In the genomic region with DNA sequence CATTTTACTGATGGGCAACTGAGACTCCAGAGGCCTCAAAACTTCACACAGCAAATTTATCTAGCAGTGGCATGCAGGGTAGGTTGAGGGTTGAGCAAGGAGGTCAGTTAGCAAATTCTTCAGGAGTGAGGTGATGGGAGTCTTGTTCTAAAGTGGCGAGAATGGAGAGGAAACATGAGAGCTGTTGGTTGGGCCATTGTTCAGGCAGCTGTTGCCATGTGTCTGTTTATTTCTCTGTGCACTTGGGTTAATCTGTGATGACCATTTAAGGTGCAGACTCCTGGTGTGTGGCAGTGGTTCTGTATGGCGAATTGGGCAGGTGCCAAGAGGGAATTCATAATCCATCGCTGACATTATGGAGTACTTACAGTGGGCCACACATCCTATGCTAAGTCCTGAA, we compare ENCODE assay signal across 9 cellular contexts. TPM values are rescaled to one million over a fixed set of nuclear protein-coding genes. Genes with fewer than 3 reads are reported as not detected.
DNase-seq lines count a peak whose midpoint lies in the region; TF ChIP-seq lines count a peak whose summit lies in the region.
"Had no signal": no experiment of that assay in that cellular context is flagged by ENCODE, and none has a peak within 500 bp of the region (broad histone marks: within the 10 kb centered on the region; RNA-seq: fewer than 3 reads in every experiment).

No MANE protein-coding gene starts in this region.

- H3K27me3 ChIP-seq in Peyer's patch = no peaks in the 10 kb centered on the region

- no peaks in the 10 kb centered on the region for H3K4me1 Mint-ChIP-seq in activated T-cell treated with anti-CD3 and anti-CD28 coated beads, Interleukin-2, amount 50 U/mL, for 24 hours (ENCODE audit: low read depth)

- H3K27ac Mint-ChIP-seq in activated T-cell treated with anti-CD3 and anti-CD28 coated beads, Interleukin-2, amount 50 U/mL, for 24 hours = no peak overlapping the region

- no peak overlapping the region for H3K4me3 Mint-ChIP-seq in activated T-cell treated with anti-CD3 and anti-CD28 coated beads, Interleukin-2, amount 50 U/mL, for 24 hours

- TF ChIP-seq POLR2A in Peyer's patch (IDR thresholded peaks at IDR 0.05) = no peak

- H3K4me3 ChIP-seq in Peyer's patch = no peak overlapping the region

- no peaks in the 10 kb centered on the region for H3K9me3 ChIP-seq in Peyer's patch

- in situ Hi-C loops in KBM-7 (cut with MboI; ENCODE audit: low pct_unique_long_range_greater_than_20kb, low sequenced_read_pairs) = no loop called here

- DNase-seq in HT1080 (ENCODE audit: low read depth) = peak; percentile 61
- peak; percentile 65 for DNase-seq in NCI-H82 (lab: John Stamatoyannopoulos, UW)
- DNase-seq in glomerular visceral epithelial cell (ENCODE audit: extremely low spot score) = peak; percentile 87
- peak; percentile 23 for DNase-seq in stromal cell of bone marrow (ENCODE audit: low read depth)
- no peak for DNase-seq in KBM-7
- no peak for DNase-seq in activated T-cell treated with anti-CD3 and anti-CD28 coated beads, Interleukin-2, amount 50 U/mL, for 24 hours
- DNase-seq in LoVo (ENCODE audit: low spot score) = no peak
- no peak for DNase-seq in Peyer's patch
- DNase-seq: activated T-cell treated with anti-CD3 and anti-CD28 coated beads, Interleukin-2, amount 50 U/mL, for 48 hours had no signal

- H3K4me1 ChIP-seq in Peyer's patch = no peaks in the 10 kb centered on the region

- H3K36me3 Mint-ChIP-seq in activated T-cell treated with anti-CD3 and anti-CD28 coated beads, Interleukin-2, amount 50 U/mL, for 24 hours (ENCODE audit: low read depth) = no peaks in the 10 kb centered on the region

- peaks cover 16% of the 10 kb centered on the region for H3K27me3 Mint-ChIP-seq in activated T-cell treated with anti-CD3 and anti-CD28 coated beads, Interleukin-2, amount 50 U/mL, for 24 hours

- TF ChIP-seq CTCF in Peyer's patch (IDR thresholded peaks at IDR 0.05) = no peak

- peaks cover 13% of the 10 kb centered on the region for H3K9me3 Mint-ChIP-seq in activated T-cell treated with anti-CD3 and anti-CD28 coated beads, Interleukin-2, amount 50 U/mL, for 24 hours

- no peaks in the 10 kb centered on the region for H3K36me3 ChIP-seq in Peyer's patch

- no peak overlapping the region for H3K27ac ChIP-seq in Peyer's patch

RNA-seq across cellular contexts. Expression of a gene that starts 30.4 kb away (rescaled TPM):
- not detected in 2 replicates for total RNA-seq in HT1080 (2014; rRNA removed; shearing (Covaris generic))
- 0.14 and 0.28 TPM in 2 replicates for polyA plus RNA-seq in HT1080 (2015; cell fraction: cytosol; rRNA removed)
- polyA plus RNA-seq in HT1080 (2015; cell fraction: nucleus; rRNA removed) = 2.9 and 3.1 TPM in 2 replicates
- 1 to 10 TPM in 3 of 4 donors, under 1 TPM in 1; 0.70 to 9.9 (median 3.9) TPM for total RNA-seq in Peyer's patch

Comparison
In these comparisons a context has a peak if more than half of its experiments do, and no peak if none do; other contexts are left out.
1. DNase-seq: peak in HT1080 (single experiment), NCI-H82 (single experiment), glomerular visceral epithelial cell (single experiment) and stromal cell of bone marrow (single experiment); none in KBM-7 (single experiment), activated T-cell treated with anti-CD3 and anti-CD28 coated beads, Interleukin-2, amount 50 U/mL, for 24 hours (single experiment), LoVo (single experiment) and Peyer's patch (0 of 3).